Comparison of ENCODE assay signal across 29 cellular contexts in genomic region chr6:90905351-90905750, GRCh38.
A peak's percentile ranks its signal among the peaks of the same experiment; 100 is the strongest.
DNase-seq lines count a peak whose midpoint lies in the region; ATAC-seq, FAIRE-seq and TF ChIP-seq lines count a peak whose summit lies in the region.
"Had no signal": no experiment of that assay in that cellular context is flagged by ENCODE, and none has a peak within 500 bp of the region (broad histone marks: within the 10 kb centered on the region; RNA-seq: fewer than 3 reads in every experiment).

No MANE protein-coding gene starts in this region.

- no peak overlapping the region for H3K4me2 ChIP-seq in mammary epithelial cell (ENCODE audit: insufficient read depth, low read depth, low read length)
- H3K4me2 ChIP-seq: A549; BLaER1 treated with 17β-estradiol and CSF1 and Interleukin-3, amounts not matched to agents 10 nM and 100 nM had no signal

- no peak overlapping the region for H3K9ac ChIP-seq in mammary epithelial cell (ENCODE audit: insufficient read depth, low read length)
- H3K9ac ChIP-seq: BLaER1 treated with 17β-estradiol and CSF1 and Interleukin-3, amounts not matched to agents 10 nM and 100 nM had no signal

- WGBS in mammary epithelial cell (ENCODE audit: low coverage, missing lambda C conversion rate), result 77% methylated on average over 3 of the region's 3 CpGs

- CTCF ChIA-PET in mammary epithelial cell (lab: Charles Lee; ENCODE audit: low non-redundant PET), result no interaction called here

- H3K9me3 ChIP-seq in mammary epithelial cell (replicated peaks; ENCODE audit: insufficient read depth, low read length), result no peaks in the 10 kb centered on the region
- no peaks in the 10 kb centered on the region for H3K9me3 ChIP-seq in breast epithelium
- H3K9me3 ChIP-seq: A549; BLaER1 treated with 17β-estradiol and CSF1 and Interleukin-3, amounts not matched to agents 10 nM and 100 nM; Caco-2; HAP-1; MG63 had no signal

- no peaks in the 10 kb centered on the region for H4K20me1 ChIP-seq in mammary epithelial cell (ENCODE audit: insufficient read depth, low read length)
- H4K20me1 ChIP-seq: BLaER1 treated with 17β-estradiol and CSF1 and Interleukin-3, amounts not matched to agents 10 nM and 100 nM had no signal

- H3K36me3 ChIP-seq in mammary epithelial cell (ENCODE audit: insufficient read depth, low read length), result no peaks in the 10 kb centered on the region
- H3K36me3 ChIP-seq in breast epithelium, result no peaks in the 10 kb centered on the region
- no peaks in the 10 kb centered on the region for H3K36me3 ChIP-seq in bronchial epithelial cell (ENCODE audit: control insufficient read depth, insufficient read depth, low read length)
- H3K36me3 ChIP-seq: BLaER1 treated with 17β-estradiol and CSF1 and Interleukin-3, amounts not matched to agents 10 nM and 100 nM; HAP-1; MG63 had no signal

- no peaks in the 10 kb centered on the region for H3K79me2 ChIP-seq in mammary epithelial cell (ENCODE audit: insufficient read depth, low read length)

- intact Hi-C loops in mammary epithelial cell (cut with micrococcal nuclease) (no loop called here), breast epithelium (cut with DNase I; ENCODE audit: low total_unique reads) (no loop called here)

- no peak for TF ChIP-seq CTCF in mammary epithelial cell (conservative IDR thresholded peaks at IDR 0.05 in 1 of 2, IDR thresholded peaks at IDR 0.05 in 1 of 2; ENCODE audit: extremely low read depth in 1 of 2, insufficient read depth in 1 of 2, low read depth in 1 of 2, low read length in 2 of 2)
- no peak for TF ChIP-seq CTCF in breast epithelium (IDR thresholded peaks at IDR 0.05)
- TF ChIP-seq CTCF in bronchial epithelial cell (IDR thresholded peaks at IDR 0.05; ENCODE audit: insufficient read depth, low read length, severe bottlenecking), result no peak

- ATAC-seq in HG03521 (IDR thresholded peaks at IDR 0.05; ENCODE audit: unreplicated experiment), result no peak
- ATAC-seq: A549, Panc1 had no signal

- dilution Hi-C loops in mammary epithelial cell (cut with HindIII; ENCODE audit: low sequenced_read_pairs), result no loop called here

- in situ Hi-C loops in mammary epithelial cell (cut with MboI; ENCODE audit: low sequenced_read_pairs in 2 of 2), result no loop called here

- no peak overlapping the region for H3K4me3 ChIP-seq in mammary epithelial cell (replicated peaks in 1 of 3; ENCODE audit: insufficient read depth in 1 of 3, low read depth in 2 of 3, low read length in 3 of 3)
- no peak overlapping the region for H3K4me3 ChIP-seq in breast epithelium
- no peak overlapping the region for H3K4me3 ChIP-seq in bronchial epithelial cell (ENCODE audit: low read depth, low read length)
- H3K4me3 ChIP-seq: A549; BLaER1 treated with 17β-estradiol and CSF1 and Interleukin-3, amounts not matched to agents 10 nM and 100 nM; HAP-1; MG63 had no signal

- BruUV-seq in mammary epithelial cell (replicated peaks; lab: Mats Ljungman, UMichigan), result no TSS peak

- FAIRE-seq in bronchial epithelial cell (lab: Jason Lieb, UNC), result no peak
- FAIRE-seq: A549, GM12891 had no signal

- H3K4me1 ChIP-seq in mammary epithelial cell (ENCODE audit: insufficient read depth, low read length), result peaks cover 21% of the 10 kb centered on the region
- no peaks in the 10 kb centered on the region for H3K4me1 ChIP-seq in breast epithelium
- H3K4me1 ChIP-seq: A549; BLaER1 treated with 17β-estradiol and CSF1 and Interleukin-3, amounts not matched to agents 10 nM and 100 nM; Caco-2 had no signal

- no peak overlapping the region for H3K27ac ChIP-seq in mammary epithelial cell (ENCODE audit: insufficient read depth, low read depth, low read length)
- no peak overlapping the region for H3K27ac ChIP-seq in breast epithelium
- H3K27ac ChIP-seq: A549; BLaER1 treated with 17β-estradiol and CSF1 and Interleukin-3, amounts not matched to agents 10 nM and 100 nM; RWPE1 had no signal

- H3K27me3 ChIP-seq in mammary epithelial cell (ENCODE audit: insufficient read depth, low read length) (no peaks in the 10 kb centered on the region), breast epithelium (no peaks in the 10 kb centered on the region), bronchial epithelial cell (ENCODE audit: control insufficient read depth, insufficient read depth, low read length) (no peaks in the 10 kb centered on the region)
- H3K27me3 ChIP-seq: BLaER1 treated with 17β-estradiol and CSF1 and Interleukin-3, amounts not matched to agents 10 nM and 100 nM; MG63 had no signal

- TF ChIP-seq POLR2A in breast epithelium (IDR thresholded peaks at IDR 0.05), result no peak

- H2AFZ ChIP-seq in mammary epithelial cell (ENCODE audit: low read depth, low read length), result no peak overlapping the region

- DNase-seq in mammary epithelial cell (peak; percentile 26), breast epithelium (ENCODE audit: low spot score in 2 of 2) (no peak), NCI-H345 (lab: John Stamatoyannopoulos, UW) (peak; percentile 82), bronchial epithelial cell (ENCODE audit: low read depth) (peak; percentile 89), SKM-1 (lab: John Stamatoyannopoulos, UW; ENCODE audit: unreplicated experiment) (no peak), glomerular visceral epithelial cell (ENCODE audit: extremely low spot score) (no peak)
- DNase-seq: AML-193; Caco-2; CD4-positive, alpha-beta memory T cell; DMS79 treated with DMSO at 0.1 percent for 48 hours; GF-D8; GOT3; HFFc6; IMR-90; KG1; MG63; NCI-H1436; NCI-H187; NCI-H2081 treated with DMSO at 0.1 percent for 48 hours; NCI-H524; SHP77 treated with DMSO at 0.1 percent for 48 hours; SW 1271 had no signal

Comparison
In these comparisons a context has a peak if more than half of its experiments do, and no peak if none do; other contexts are left out.
1. DNase-seq: peak in mammary epithelial cell (single experiment), NCI-H345 (single experiment) and bronchial epithelial cell (single experiment); none in breast epithelium (0 of 2), SKM-1 (single experiment) and glomerular visceral epithelial cell (single experiment).